ENCODE assay signal across 12 cellular contexts in the genomic region with DNA sequence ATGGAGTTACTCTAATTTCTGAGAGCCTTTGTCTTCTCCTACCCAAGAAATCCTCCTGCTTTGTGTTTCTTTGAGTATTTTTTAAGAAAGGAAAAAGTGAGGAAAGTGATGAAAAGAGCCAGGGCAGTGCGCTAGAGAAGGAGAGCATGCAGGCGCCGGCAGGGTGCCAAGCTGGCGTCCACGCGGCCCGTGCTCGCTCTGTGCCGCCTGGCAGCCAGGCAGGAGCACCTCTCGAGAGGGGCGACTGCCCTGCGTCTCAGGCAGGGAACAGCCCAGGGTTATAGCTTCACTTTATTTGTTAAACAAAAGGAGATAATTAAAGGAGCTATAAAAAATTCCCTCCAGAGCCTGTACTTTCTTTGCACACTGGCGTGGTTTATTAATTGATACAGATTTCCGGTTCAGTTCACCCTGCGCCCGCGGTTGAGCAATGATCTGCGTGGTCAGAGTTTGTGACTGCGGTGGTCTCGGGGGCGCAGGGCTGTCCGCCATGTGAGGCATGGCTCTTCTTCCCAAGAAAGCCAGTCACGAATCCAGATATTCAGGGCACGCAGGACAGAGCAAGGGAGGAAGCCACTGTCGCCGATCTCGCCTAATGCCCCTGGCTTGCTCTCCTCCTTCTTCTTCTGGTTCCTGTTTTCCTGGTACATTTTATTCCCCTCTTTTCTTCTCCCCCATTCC.
DNase-seq lines count a peak whose midpoint lies in the region; ATAC-seq and TF ChIP-seq lines count a peak whose summit lies in the region.
"Had no signal": no experiment of that assay in that cellular context is flagged by ENCODE, and none has a peak within 500 bp of the region (broad histone marks: within the 10 kb centered on the region; RNA-seq: fewer than 3 reads in every experiment).

No MANE protein-coding gene starts in this region.

- H3K27me3 Mint-ChIP-seq in nephron progenitor cell (ENCODE audit: low read depth, poor library complexity) = peaks cover 3% of the 10 kb centered on the region
- H3K27me3 Mint-ChIP-seq: stimulated activated naive CD8-positive, alpha-beta T cell treated with anti-CD3 and anti-CD28 coated beads, Interleukin-15, Interleukin-2, amounts not matched to agents 100 ng/mL and 50 ng/mL, for 24 hours had no signal

- H3K27ac ChIP-seq in VCaP = peak overlapping the region; percentile 57

- no peaks in the 10 kb centered on the region for H3K9me3 Mint-ChIP-seq in nephron progenitor cell
- H3K9me3 Mint-ChIP-seq: stimulated activated naive CD8-positive, alpha-beta T cell treated with anti-CD3 and anti-CD28 coated beads, Interleukin-15, Interleukin-2, amounts not matched to agents 100 ng/mL and 50 ng/mL, for 24 hours; T-helper 1 cell treated with Interleukin-12 subunit alpha and Interleukin-12 subunit beta and Interleukin-4 antibody, amounts not matched to agents 30 μg/mL and 1 μg/mL, for 36 hours had no signal

- H3K36me3 Mint-ChIP-seq in nephron progenitor cell (ENCODE audit: low read depth) = no peaks in the 10 kb centered on the region

- TF ChIP-seq CTCF in VCaP (conservative IDR thresholded peaks at IDR 0.05) = no peak
- no peak for TF ChIP-seq CTCF in nephron progenitor cell (IDR thresholded peaks at IDR 0.05)

- ATAC-seq in HG03342 (IDR thresholded peaks at IDR 0.05; ENCODE audit: unreplicated experiment) (no peak), GM19467 (IDR thresholded peaks at IDR 0.05; ENCODE audit: unreplicated experiment) (no peak)

- H3K4me3 Mint-ChIP-seq in nephron progenitor cell = no peak overlapping the region
- H3K4me3 Mint-ChIP-seq: stimulated activated naive CD8-positive, alpha-beta T cell treated with anti-CD3 and anti-CD28 coated beads, Interleukin-15, Interleukin-2, amounts not matched to agents 100 ng/mL and 50 ng/mL, for 24 hours; T-helper 1 cell treated with Interleukin-12 subunit alpha and Interleukin-12 subunit beta and Interleukin-4 antibody, amounts not matched to agents 30 μg/mL and 1 μg/mL, for 36 hours had no signal

- peak overlapping the region; percentile 8 for H3K27ac Mint-ChIP-seq in nephron progenitor cell
- H3K27ac Mint-ChIP-seq: stimulated activated naive CD8-positive, alpha-beta T cell treated with anti-CD3 and anti-CD28 coated beads, Interleukin-15, Interleukin-2, amounts not matched to agents 100 ng/mL and 50 ng/mL, for 24 hours; T-helper 1 cell treated with Interleukin-12 subunit alpha and Interleukin-12 subunit beta and Interleukin-4 antibody, amounts not matched to agents 30 μg/mL and 1 μg/mL, for 36 hours had no signal

- DNase-seq in DMS153 treated with DMSO at 0.1 percent for 48 hours (lab: John Stamatoyannopoulos, UW; ENCODE audit: unreplicated experiment) = peak; percentile 85
- DNase-seq in NCI-H2029 (lab: John Stamatoyannopoulos, UW) = peak; percentile 46
- DNase-seq in nephron progenitor cell = no peak
- no peak for DNase-seq in GF-D8 (lab: John Stamatoyannopoulos, UW)
- no peak for DNase-seq in UCSD-AML1 (lab: John Stamatoyannopoulos, UW; ENCODE audit: unreplicated experiment)
- DNase-seq: activated CD8-positive, alpha-beta memory T cell treated with anti-CD3 and anti-CD28 coated beads, Interleukin-2, amount 50 U/mL, for 4 hours; IMR-90 had no signal

- H3K4me1 Mint-ChIP-seq in nephron progenitor cell = peaks cover 24% of the 10 kb centered on the region

Comparison
In these comparisons a context has a peak if more than half of its experiments do, and no peak if none do; other contexts are left out.
1. DNase-seq: peak in DMS153 treated with DMSO at 0.1 percent for 48 hours (single experiment) and NCI-H2029 (single experiment); none in nephron progenitor cell (single experiment), GF-D8 (single experiment) and UCSD-AML1 (single experiment).